In genomic region chr4:83581411-83582288, GRCh38 we compare ENCODE assay signal across 9 cellular contexts. TPM values are rescaled to one million over a fixed set of nuclear protein-coding genes. Genes with fewer than 3 reads are reported as not detected.
A peak's percentile ranks its signal among the peaks of the same experiment; 100 is the strongest.
DNase-seq lines count a peak whose midpoint lies in the region; ATAC-seq and TF ChIP-seq lines count a peak whose summit lies in the region.
"Had no signal": no experiment of that assay in that cellular context is flagged by ENCODE, and none has a peak within 500 bp of the region (broad histone marks: within the 10 kb centered on the region; RNA-seq: fewer than 3 reads in every experiment).

No MANE protein-coding gene starts in this region.

- H3K79me2 ChIP-seq in hepatocyte = no peaks in the 10 kb centered on the region

- H3K4me3 ChIP-seq in hepatocyte = no peak overlapping the region
- H3K4me3 ChIP-seq: ascending aorta had no signal

- peak; percentile 80 for ATAC-seq in GM18861 (IDR thresholded peaks at IDR 0.05; ENCODE audit: unreplicated experiment)
- peak; percentile 71 for ATAC-seq in GM21786 (IDR thresholded peaks at IDR 0.05; ENCODE audit: unreplicated experiment)
- ATAC-seq in HG03558 (IDR thresholded peaks at IDR 0.05; ENCODE audit: extremely low read depth, unreplicated experiment) = peak; percentile 63

- H3K9me2 ChIP-seq in hepatocyte (replicated peaks; ENCODE audit: insufficient read depth) = no peaks in the 10 kb centered on the region

- H3K27me3 ChIP-seq in hepatocyte = no peaks in the 10 kb centered on the region
- H3K27me3 ChIP-seq: ascending aorta had no signal

- H3K9me3 ChIP-seq in hepatocyte (ENCODE audit: low read depth) = no peaks in the 10 kb centered on the region
- H3K9me3 ChIP-seq: ascending aorta had no signal

- peak; percentile 51 for DNase-seq in hepatocyte (ENCODE audit: low spot score)
- DNase-seq in stimulated activated CD4-positive, alpha-beta T cell treated with anti-CD3 and anti-CD28 coated beads, Interleukin-4, amount 100 ng/mL, for 1 hour = no peak
- DNase-seq in NCI-H748 (lab: John Stamatoyannopoulos, UW; ENCODE audit: unreplicated experiment) = no peak
- no peak for DNase-seq in GDM1 (lab: John Stamatoyannopoulos, UW)
- DNase-seq in stimulated activated CD4-positive, alpha-beta T cell treated with anti-CD3 and anti-CD28 coated beads, Interleukin-2, amount 100 ng/mL, for 24 hours = no peak

- no peaks in the 10 kb centered on the region for H3K36me3 ChIP-seq in hepatocyte (replicated peaks; ENCODE audit: insufficient read depth, low read depth)
- H3K36me3 ChIP-seq: ascending aorta had no signal

- WGBS in hepatocyte (ENCODE audit: low lambda C conversion rate, missing lambda C conversion rate) = 89% methylated on average over 10 of the region's 10 CpGs

- H3K4me2 ChIP-seq in hepatocyte = no peak overlapping the region

- H3K27ac ChIP-seq in hepatocyte = peak overlapping the region; percentile 79
- H3K27ac ChIP-seq: ascending aorta had no signal

- no peak overlapping the region for H2AFZ ChIP-seq in hepatocyte

- peaks cover 4% of the 10 kb centered on the region for H3K4me1 ChIP-seq in hepatocyte (ENCODE audit: insufficient read depth)
- H3K4me1 ChIP-seq: ascending aorta had no signal

- no peaks in the 10 kb centered on the region for H4K20me1 ChIP-seq in hepatocyte (ENCODE audit: insufficient read depth, poor library complexity, severe bottlenecking)

- TF ChIP-seq CTCF in hepatocyte (IDR thresholded peaks at IDR 0.05; ENCODE audit: poor library complexity) = no peak

RNA-seq across cellular contexts. Expression of gene GPAT3, which starts 45.7 kb away (rescaled TPM):
- total RNA-seq in hepatocyte = 4.4 and 8.9 TPM in 2 replicates
- 3.2 and 3.3 TPM in 2 replicates for polyA plus RNA-seq in hepatocyte
